In genomic region chr19:15381429-15381828, GRCh38 we compare ENCODE assay signal across 14 cellular contexts. TPM values are rescaled to one million over a fixed set of nuclear protein-coding genes. Genes with fewer than 3 reads are reported as not detected.
A peak's percentile ranks its signal among the peaks of the same experiment; 100 is the strongest.
DNase-seq lines count a peak whose midpoint lies in the region; ATAC-seq, FAIRE-seq and TF ChIP-seq lines count a peak whose summit lies in the region.
"Had no signal": no experiment of that assay in that cellular context is flagged by ENCODE, and none has a peak within 500 bp of the region (broad histone marks: within the 10 kb centered on the region; RNA-seq: fewer than 3 reads in every experiment).

No MANE protein-coding gene starts in this region.

- H3K9me3 ChIP-seq in DOHH2 (ENCODE audit: control insufficient read depth, insufficient read depth, low read length) (no peaks in the 10 kb centered on the region), Karpas-422 (ENCODE audit: low read length) (no peaks in the 10 kb centered on the region)
- H3K9me3 ChIP-seq: gastroesophageal sphincter, left lung had no signal

- H3K4me1 ChIP-seq in DOHH2 (ENCODE audit: control insufficient read depth, low read length): peaks cover 34% of the 10 kb centered on the region
- peaks cover 53% of the 10 kb centered on the region for H3K4me1 ChIP-seq in Karpas-422 (ENCODE audit: low read length)

- H3K36me3 ChIP-seq in DOHH2 (ENCODE audit: control insufficient read depth, low read length): peaks cover 29% of the 10 kb centered on the region
- peaks cover 5% of the 10 kb centered on the region; the same call in 1 of the 2 replicates for H3K36me3 ChIP-seq in Karpas-422 (ENCODE audit: insufficient read depth, low read length)

- DNase-seq in Karpas-422: no peak
- DNase-seq in caudate nucleus (lab: John Stamatoyannopoulos, UW): no peak
- no peak for DNase-seq in osteocyte (ENCODE audit: extremely low spot score, unreplicated experiment)
- DNase-seq in activated gamma-delta T cell (lab: John Stamatoyannopoulos, UW): no peak
- no peak for DNase-seq in stimulated activated naive CD8-positive, alpha-beta T cell treated with anti-CD3 and anti-CD28 coated beads, Interleukin-15, amount 100 ng/mL, for 72 hours
- no peak for DNase-seq in HTR-8/SVneo (ENCODE audit: insufficient read length, low spot score)
- DNase-seq: activated CD4-positive, CD25-positive, alpha-beta regulatory T cell; activated naive CD4-positive, alpha-beta T cell; cortex of kidney; DMS153; left lung; stimulated activated CD4-positive, alpha-beta T cell treated with anti-CD3 and anti-CD28 coated beads, Interleukin-2, amount 100 ng/mL, for 48 hours had no signal

- H3K4me2 ChIP-seq in DOHH2 (ENCODE audit: low read length) (peak overlapping the region; percentile 69), Karpas-422 (ENCODE audit: low read depth, low read length, poor library complexity, severe bottlenecking) (peak overlapping the region; percentile 90)

- no peak overlapping the region for H3K27ac Mint-ChIP-seq in osteocyte (ENCODE audit: unreplicated experiment)
- H3K27ac Mint-ChIP-seq in stimulated activated naive CD8-positive, alpha-beta T cell treated with anti-CD3 and anti-CD28 coated beads, Interleukin-15, amount 100 ng/mL, for 72 hours: no peak overlapping the region

- H3K4me3 ChIP-seq in DOHH2 (ENCODE audit: low read length) (peak overlapping the region; percentile 95), Karpas-422 (ENCODE audit: low read length) (peak overlapping the region; percentile 83)
- H3K4me3 ChIP-seq: gastroesophageal sphincter had no signal

- peaks cover 47% of the 10 kb centered on the region for H3K79me2 ChIP-seq in DOHH2 (ENCODE audit: control insufficient read depth, low read length)
- H3K79me2 ChIP-seq in Karpas-422 (ENCODE audit: low read length): peaks cover 45% of the 10 kb centered on the region

- peak overlapping the region; percentile 20 for H3K4me3 Mint-ChIP-seq in osteocyte (ENCODE audit: unreplicated experiment)
- peak overlapping the region in 1 of 2 donors; percentile 16 for H3K4me3 Mint-ChIP-seq in stimulated activated naive CD8-positive, alpha-beta T cell treated with anti-CD3 and anti-CD28 coated beads, Interleukin-15, amount 100 ng/mL, for 72 hours

- ATAC-seq in stimulated activated naive CD8-positive, alpha-beta T cell treated with anti-CD3 and anti-CD28 coated beads, Interleukin-15, amount 100 ng/mL, for 72 hours: no peak
- ATAC-seq: gastroesophageal sphincter, left lung had no signal

- H3K4me1 Mint-ChIP-seq in osteocyte (ENCODE audit: unreplicated experiment): peaks cover 32% of the 10 kb centered on the region
- H3K4me1 Mint-ChIP-seq in stimulated activated naive CD8-positive, alpha-beta T cell treated with anti-CD3 and anti-CD28 coated beads, Interleukin-15, amount 100 ng/mL, for 72 hours: peaks cover 36% of the 10 kb centered on the region

- H3K27ac ChIP-seq in DOHH2 (ENCODE audit: low read depth, low read length): peak overlapping the region; percentile 9; the same call in 1 of the 2 replicates
- peak overlapping the region; percentile 43 for H3K27ac ChIP-seq in Karpas-422 (ENCODE audit: low read length)
- peak overlapping the region; percentile 52 for H3K27ac ChIP-seq in caudate nucleus (ENCODE audit: low read depth, low read length)

- H3K27me3 ChIP-seq in DOHH2 (ENCODE audit: control insufficient read depth, low read length) (no peaks in the 10 kb centered on the region), Karpas-422 (ENCODE audit: low read length) (no peaks in the 10 kb centered on the region)
- H3K27me3 ChIP-seq: gastroesophageal sphincter, left lung had no signal

- H4K20me1 ChIP-seq in DOHH2 (ENCODE audit: control insufficient read depth, insufficient read depth, low read depth, low read length): peaks cover 7% of the 10 kb centered on the region; the same call in 1 of the 2 replicates
- H4K20me1 ChIP-seq in Karpas-422 (ENCODE audit: insufficient read depth, low read depth, low read length): peaks cover 7% of the 10 kb centered on the region; the same call in 1 of the 2 replicates

- H3K36me3 Mint-ChIP-seq in osteocyte (ENCODE audit: unreplicated experiment): no peaks in the 10 kb centered on the region

- H3K27me3 Mint-ChIP-seq in osteocyte (ENCODE audit: unreplicated experiment): no peaks in the 10 kb centered on the region
- H3K27me3 Mint-ChIP-seq in stimulated activated naive CD8-positive, alpha-beta T cell treated with anti-CD3 and anti-CD28 coated beads, Interleukin-15, amount 100 ng/mL, for 72 hours: no peaks in the 10 kb centered on the region

- H3K9ac ChIP-seq in Karpas-422 (ENCODE audit: low read length): peak overlapping the region; percentile 78

- no peak overlapping the region for H2AFZ ChIP-seq in Karpas-422 (ENCODE audit: low read length)

- no peaks in the 10 kb centered on the region for H3K9me3 Mint-ChIP-seq in osteocyte (ENCODE audit: unreplicated experiment)
- no peaks in the 10 kb centered on the region for H3K9me3 Mint-ChIP-seq in stimulated activated naive CD8-positive, alpha-beta T cell treated with anti-CD3 and anti-CD28 coated beads, Interleukin-15, amount 100 ng/mL, for 72 hours

- H3F3A ChIP-seq in DOHH2 (ENCODE audit: control insufficient read depth, insufficient read depth): peaks cover 30% of the 10 kb centered on the region

- TF ChIP-seq CTCF in DOHH2 (IDR thresholded peaks at IDR 0.05; ENCODE audit: low read depth, low read length, poor library complexity, severe bottlenecking) (no peak), osteocyte (IDR thresholded peaks at IDR 0.05) (no peak)

- no peaks in the 10 kb centered on the region for H3K9me2 ChIP-seq in DOHH2 (replicated peaks; ENCODE audit: control insufficient read depth, low read length)
- no peaks in the 10 kb centered on the region for H3K9me2 ChIP-seq in Karpas-422 (replicated peaks; ENCODE audit: insufficient read depth, low read length)

- FAIRE-seq in HTR-8/SVneo (lab: Jason Lieb, UNC): no peak

RNA-seq across cellular contexts. Expression of gene AKAP8, which starts 1.8 kb away (rescaled TPM):
- total RNA-seq in Karpas-422 (2014; rRNA removed; shearing (Covaris generic); ENCODE audit: low replicate concordance): 11.7 and 19.9 TPM in 2 replicates
- total RNA-seq in osteocyte: 34.2 and 36.9 TPM in 2 replicates

RNA-seq across cellular contexts. Expression of gene AKAP8L, which starts 37.4 kb away (rescaled TPM):
- 82.4 and 108 TPM in 2 replicates for total RNA-seq in Karpas-422 (2014; rRNA removed; shearing (Covaris generic); ENCODE audit: low replicate concordance)
- 96.2 and 104 TPM in 2 replicates for total RNA-seq in osteocyte

RNA-seq across cellular contexts. Expression of gene BRD4, which starts 49.1 kb away (rescaled TPM):
- total RNA-seq in Karpas-422 (2014; rRNA removed; shearing (Covaris generic); ENCODE audit: low replicate concordance): 41.4 and 58.6 TPM in 2 replicates
- total RNA-seq in osteocyte: 142 and 143 TPM in 2 replicates
